ENCODE assay signal across 1 cellular context in the genomic region with DNA sequence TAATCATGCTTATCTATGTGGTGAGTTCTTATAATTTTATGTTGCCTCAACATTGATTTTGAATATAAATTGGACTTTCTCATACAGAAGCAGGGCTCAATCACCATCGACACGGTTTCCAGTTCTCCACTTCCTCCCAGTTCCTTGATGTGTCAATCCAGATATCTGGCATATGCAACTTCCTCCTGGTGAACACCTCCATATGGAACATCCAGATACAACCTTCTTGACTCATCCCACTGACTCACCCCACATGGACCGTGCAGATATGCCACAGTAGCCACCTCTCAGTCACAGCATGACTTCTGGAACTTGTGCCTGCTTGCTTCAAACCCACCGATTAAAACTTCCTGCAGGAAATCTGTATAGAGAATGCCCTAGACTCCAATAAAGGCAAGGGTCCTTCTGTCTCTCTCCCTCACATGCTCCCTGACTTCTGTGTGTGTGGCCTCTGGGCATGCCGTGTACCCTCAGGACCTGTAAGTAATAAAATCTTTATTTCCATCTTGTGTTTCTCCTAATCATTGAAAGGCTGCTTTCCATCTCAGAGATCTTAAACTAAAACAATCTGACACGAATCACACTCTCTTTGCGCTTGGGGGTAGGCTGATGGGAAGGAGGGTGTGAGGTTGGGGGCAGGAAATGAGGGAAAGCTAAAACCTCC.
TF ChIP-seq lines count a peak whose summit lies in the region.

No MANE protein-coding gene starts in this region.

TF ChIP-seq in K562, 482 proteins besides CTCF, POLR2A, EP300 and RAD21 (continued from another document and continues in another):
- TF ChIP-seq, protein P1, sequence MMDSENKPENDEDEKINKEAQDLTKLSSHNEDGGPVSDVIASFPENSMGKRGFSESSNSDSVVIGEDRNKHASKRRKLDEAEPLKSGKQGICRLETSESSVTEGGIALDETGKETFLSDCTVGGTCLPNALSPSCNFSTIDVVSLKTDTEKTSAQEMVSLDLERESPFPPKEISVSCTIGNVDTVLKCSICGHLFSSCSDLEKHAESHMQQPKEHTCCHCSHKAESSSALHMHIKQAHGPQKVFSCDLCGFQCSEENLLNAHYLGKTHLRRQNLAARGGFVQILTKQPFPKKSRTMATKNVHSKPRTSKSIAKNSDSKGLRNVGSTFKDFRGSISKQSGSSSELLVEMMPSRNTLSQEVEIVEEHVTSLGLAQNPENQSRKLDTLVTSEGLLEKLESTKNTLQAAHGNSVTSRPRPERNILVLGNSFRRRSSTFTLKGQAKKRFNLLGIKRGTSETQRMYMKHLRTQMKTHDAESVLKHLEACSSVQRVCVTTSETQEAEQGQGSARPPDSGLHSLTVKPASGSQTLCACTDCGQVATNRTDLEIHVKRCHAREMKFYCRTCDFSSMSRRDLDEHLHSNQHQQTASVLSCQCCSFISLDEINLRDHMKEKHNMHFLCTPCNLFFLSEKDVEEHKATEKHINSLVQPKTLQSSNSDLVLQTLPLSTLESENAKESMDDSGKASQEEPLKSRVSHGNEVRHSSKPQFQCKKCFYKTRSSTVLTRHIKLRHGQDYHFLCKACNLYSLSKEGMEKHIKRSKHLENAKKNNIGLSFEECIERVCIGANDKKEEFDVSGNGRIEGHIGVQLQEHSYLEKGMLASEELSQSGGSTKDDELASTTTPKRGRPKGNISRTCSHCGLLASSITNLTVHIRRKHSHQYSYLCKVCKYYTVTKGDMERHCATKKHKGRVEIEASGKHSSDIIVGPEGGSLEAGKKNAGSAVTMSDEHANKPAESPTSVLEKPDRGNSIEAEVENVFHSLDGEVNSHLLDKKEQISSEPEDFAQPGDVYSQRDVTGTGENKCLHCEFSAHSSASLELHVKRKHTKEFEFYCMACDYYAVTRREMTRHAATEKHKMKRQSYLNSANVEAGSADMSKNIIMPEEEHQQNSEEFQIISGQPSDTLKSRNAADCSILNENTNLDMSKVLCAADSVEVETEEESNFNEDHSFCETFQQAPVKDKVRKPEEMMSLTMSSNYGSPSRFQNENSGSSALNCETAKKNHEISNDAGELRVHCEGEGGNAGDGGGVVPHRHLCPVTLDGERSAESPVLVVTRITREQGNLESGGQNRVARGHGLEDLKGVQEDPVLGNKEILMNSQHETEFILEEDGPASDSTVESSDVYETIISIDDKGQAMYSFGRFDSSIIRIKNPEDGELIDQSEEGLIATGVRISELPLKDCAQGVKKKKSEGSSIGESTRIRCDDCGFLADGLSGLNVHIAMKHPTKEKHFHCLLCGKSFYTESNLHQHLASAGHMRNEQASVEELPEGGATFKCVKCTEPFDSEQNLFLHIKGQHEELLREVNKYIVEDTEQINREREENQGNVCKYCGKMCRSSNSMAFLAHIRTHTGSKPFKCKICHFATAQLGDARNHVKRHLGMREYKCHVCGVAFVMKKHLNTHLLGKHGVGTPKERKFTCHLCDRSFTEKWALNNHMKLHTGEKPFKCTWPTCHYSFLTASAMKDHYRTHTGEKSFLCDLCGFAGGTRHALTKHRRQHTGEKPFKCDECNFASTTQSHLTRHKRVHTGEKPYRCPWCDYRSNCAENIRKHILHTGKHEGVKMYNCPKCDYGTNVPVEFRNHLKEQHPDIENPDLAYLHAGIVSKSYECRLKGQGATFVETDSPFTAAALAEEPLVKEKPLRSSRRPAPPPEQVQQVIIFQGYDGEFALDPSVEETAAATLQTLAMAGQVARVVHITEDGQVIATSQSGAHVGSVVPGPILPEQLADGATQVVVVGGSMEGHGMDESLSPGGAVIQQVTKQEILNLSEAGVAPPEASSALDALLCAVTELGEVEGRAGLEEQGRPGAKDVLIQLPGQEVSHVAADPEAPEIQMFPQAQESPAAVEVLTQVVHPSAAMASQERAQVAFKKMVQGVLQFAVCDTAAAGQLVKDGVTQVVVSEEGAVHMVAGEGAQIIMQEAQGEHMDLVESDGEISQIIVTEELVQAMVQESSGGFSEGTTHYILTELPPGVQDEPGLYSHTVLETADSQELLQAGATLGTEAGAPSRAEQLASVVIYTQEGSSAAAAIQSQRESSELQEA (IDR thresholded peaks at IDR 0.05; ENCODE audit: low read depth) = no peak
- TF ChIP-seq MAFG (tag; conservative IDR thresholded peaks at IDR 0.05) (0 out of 2 replicates have a peak, but pooled peaks have one; percentile 53), RUNX1 (IDR thresholded peaks at IDR 0.05; ENCODE audit: low read depth) (peak; percentile 69; the same call in 1 of the 2 replicates), KLF16 (IDR thresholded peaks at IDR 0.05) (peak; percentile 92; the same call in 1 of the 2 replicates), ELF1 (tag; IDR thresholded peaks at IDR 0.05) (peak; percentile 65), MTF1 (CRISPR knock-in tag; IDR thresholded peaks at IDR 0.05; ENCODE audit: borderline replicate concordance) (no peak), ZNF586 (CRISPR knock-in tag; conservative IDR thresholded peaks at IDR 0.05) (no peak), ZNF41 (CRISPR knock-in tag; conservative IDR thresholded peaks at IDR 0.05) (no peak), RBM39 (optimal IDR thresholded peaks at IDR 0.05; ENCODE audit: low read depth, low read length) (no peak), BRF2 (IDR thresholded peaks at IDR 0.05; ENCODE audit: borderline replicate concordance, insufficient read depth, insufficient read length) (no peak), ZNF143 (CRISPR knock-in tag; IDR thresholded peaks at IDR 0.05) (no peak), PTTG1 (tag; IDR thresholded peaks at IDR 0.05; ENCODE audit: low read depth) (no peak), MYBL2 (IDR thresholded peaks at IDR 0.05; ENCODE audit: low read depth) (no peak), MYBL2 (CRISPR knock-in tag; IDR thresholded peaks at IDR 0.05; ENCODE audit: borderline replicate concordance) (no peak), ZKSCAN3 (CRISPR knock-in tag; IDR thresholded peaks at IDR 0.05) (no peak), MEIS2 (IDR thresholded peaks at IDR 0.05; ENCODE audit: partially characterized antibody) (peak; percentile 79), NR4A1 (CRISPR knock-in tag; IDR thresholded peaks at IDR 0.05) (no peak), NR4A1 (tag; IDR thresholded peaks at IDR 0.05) (peak; percentile 65; the same call in 1 of the 2 replicates), KLF1 (tag; IDR thresholded peaks at IDR 0.05) (no peak), MGA (IDR thresholded peaks at IDR 0.05) (no peak), OTX1 (CRISPR knock-in tag; IDR thresholded peaks at IDR 0.05) (no peak), ARID3A (IDR thresholded peaks at IDR 0.05; ENCODE audit: borderline replicate concordance, low read depth, low read length) (no peak; the same call in 1 of the 2 replicates), LCOR (CRISPR knock-in tag; IDR thresholded peaks at IDR 0.05) (peak; percentile 86), SRSF1 (IDR thresholded peaks at IDR 0.05; ENCODE audit: low read depth, low read length) (no peak), CEBPB (tag; IDR thresholded peaks at IDR 0.05) (peak; percentile 83), CGGBP1 (CRISPR knock-in tag; IDR thresholded peaks at IDR 0.05) (no peak)
- TF ChIP-seq, protein P2, sequence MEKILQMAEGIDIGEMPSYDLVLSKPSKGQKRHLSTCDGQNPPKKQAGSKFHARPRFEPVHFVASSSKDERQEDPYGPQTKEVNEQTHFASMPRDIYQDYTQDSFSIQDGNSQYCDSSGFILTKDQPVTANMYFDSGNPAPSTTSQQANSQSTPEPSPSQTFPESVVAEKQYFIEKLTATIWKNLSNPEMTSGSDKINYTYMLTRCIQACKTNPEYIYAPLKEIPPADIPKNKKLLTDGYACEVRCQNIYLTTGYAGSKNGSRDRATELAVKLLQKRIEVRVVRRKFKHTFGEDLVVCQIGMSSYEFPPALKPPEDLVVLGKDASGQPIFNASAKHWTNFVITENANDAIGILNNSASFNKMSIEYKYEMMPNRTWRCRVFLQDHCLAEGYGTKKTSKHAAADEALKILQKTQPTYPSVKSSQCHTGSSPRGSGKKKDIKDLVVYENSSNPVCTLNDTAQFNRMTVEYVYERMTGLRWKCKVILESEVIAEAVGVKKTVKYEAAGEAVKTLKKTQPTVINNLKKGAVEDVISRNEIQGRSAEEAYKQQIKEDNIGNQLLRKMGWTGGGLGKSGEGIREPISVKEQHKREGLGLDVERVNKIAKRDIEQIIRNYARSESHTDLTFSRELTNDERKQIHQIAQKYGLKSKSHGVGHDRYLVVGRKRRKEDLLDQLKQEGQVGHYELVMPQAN (IDR thresholded peaks at IDR 0.05; ENCODE audit: borderline replicate concordance) = no peak
